8 cellular contexts compared by ENCODE assay signal in the genomic region with DNA sequence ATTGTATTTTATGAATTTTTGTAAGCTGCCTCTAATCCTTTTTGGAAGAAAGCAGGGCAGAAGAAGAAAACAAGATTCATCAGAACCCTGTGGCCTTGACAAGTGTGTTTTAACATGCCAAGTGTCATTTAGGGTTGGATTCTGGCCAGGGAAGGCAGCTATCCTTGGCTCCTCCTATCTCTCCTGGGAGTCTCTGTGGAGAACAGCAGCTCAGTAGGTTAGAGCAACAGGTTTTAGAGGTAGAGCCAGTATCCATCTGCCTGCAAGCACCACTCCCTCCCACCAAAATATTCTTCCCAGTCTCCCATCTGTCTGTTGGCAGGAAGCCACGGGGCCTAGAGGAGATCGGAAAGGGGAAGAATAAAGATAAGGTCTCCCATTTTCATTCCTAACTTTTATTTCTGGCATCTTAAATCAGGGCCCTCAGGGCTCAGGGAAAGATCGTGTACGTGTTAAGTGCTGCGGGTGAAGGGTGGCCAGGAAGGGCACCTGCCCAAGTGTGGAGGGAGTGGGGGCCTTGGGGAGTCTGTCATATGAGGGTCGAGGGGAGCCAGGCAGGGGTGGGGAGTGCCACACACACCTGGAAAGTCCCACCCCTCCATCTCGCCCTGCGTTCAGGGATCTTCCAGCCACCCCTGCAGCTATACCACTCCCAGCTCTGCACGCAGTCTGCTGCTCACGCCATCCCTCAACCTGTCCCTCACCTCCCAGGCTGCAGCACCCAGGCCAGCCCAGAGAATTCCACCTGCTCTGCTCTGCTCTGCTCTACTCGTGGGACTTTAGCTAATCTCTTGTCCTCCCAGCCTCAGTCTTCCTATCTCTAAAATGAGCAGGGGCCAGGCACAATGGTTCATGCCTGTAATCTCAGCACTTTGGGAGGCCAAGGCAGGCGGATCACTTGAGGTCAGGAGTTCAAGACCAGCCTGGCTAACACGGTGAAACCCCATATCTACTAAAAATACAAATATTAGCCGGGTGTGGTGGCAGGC. TPM values are rescaled to one million over a fixed set of nuclear protein-coding genes. Genes with fewer than 3 reads are reported as not detected.
DNase-seq lines count a peak whose midpoint lies in the region; ATAC-seq and TF ChIP-seq lines count a peak whose summit lies in the region.

No MANE protein-coding gene starts in this region.

- no peak for TF ChIP-seq POLR2A in sigmoid colon (IDR thresholded peaks at IDR 0.05)

- ATAC-seq in HG03280 (IDR thresholded peaks at IDR 0.05; ENCODE audit: unreplicated experiment) (no peak), GM19351 (IDR thresholded peaks at IDR 0.05; ENCODE audit: unreplicated experiment) (no peak)

- H3K27me3 ChIP-seq in H7 (ENCODE audit: control insufficient read depth, insufficient read depth, low read length) (no peaks in the 10 kb centered on the region), sigmoid colon (no peaks in the 10 kb centered on the region)

- H3K36me3 ChIP-seq in H7 (replicated peaks; ENCODE audit: control insufficient read depth, insufficient read depth, low read length) (no peaks in the 10 kb centered on the region), sigmoid colon (peaks cover 0 to 9% (median 0%) of the 10 kb centered on the region in 4 donors)

- TF ChIP-seq CTCF in fibroblast of villous mesenchyme (IDR thresholded peaks at IDR 0.05; ENCODE audit: insufficient read depth, low read depth, low read length): no peak
- TF ChIP-seq CTCF in sigmoid colon (IDR thresholded peaks at IDR 0.05): no peak

- H3K27ac ChIP-seq in sigmoid colon: peak overlapping the region; percentile 77 to 83 (median 80)

- DNase-seq in H7 (peak; percentile 52), NCI-H82 treated with DMSO at 0.1 percent for 48 hours (lab: John Stamatoyannopoulos, UW; ENCODE audit: unreplicated experiment) (peak; percentile 97), fibroblast of villous mesenchyme (ENCODE audit: low read depth) (peak; percentile 34), sigmoid colon (peak; percentile 80), OCI-M2 (lab: John Stamatoyannopoulos, UW; ENCODE audit: unreplicated experiment) (no peak), SIG-M5 (lab: John Stamatoyannopoulos, UW) (no peak)

- 23 to 58% methylated on average over 14 of the region's 14 CpGs for WGBS in sigmoid colon, 2 donors

- H3K4me1 ChIP-seq in sigmoid colon: peaks cover 0 to 51% (median 42%) of the 10 kb centered on the region in 4 donors

- H3K9me3 ChIP-seq in sigmoid colon: no peaks in the 10 kb centered on the region

- TF ChIP-seq EP300 in sigmoid colon (IDR thresholded peaks at IDR 0.05): peak in 1 of 4 donors; percentile 5

- no peak overlapping the region for H3K4me3 ChIP-seq in H7 (ENCODE audit: insufficient read depth, low read depth, low read length)
- no peak overlapping the region for H3K4me3 ChIP-seq in fibroblast of villous mesenchyme (ENCODE audit: low read depth, low read length)
- H3K4me3 ChIP-seq in sigmoid colon: no peak overlapping the region

- intact Hi-C loops in sigmoid colon (cut with DNase I): loop anchor here (5.0 kb wide), 1 partner anchor 34 kb away; the partner anchor contains the start of gene CDC42EP4

RNA-seq across cellular contexts. Expression of gene CPSF4L, which starts 17.1 kb away (rescaled TPM):
- not detected in 2 replicates for total RNA-seq in H7 (2014; rRNA removed; shearing (Covaris generic))
- total RNA-seq in fibroblast of villous mesenchyme (not detected in 2 replicates), sigmoid colon (not detected)
- polyA plus RNA-seq in sigmoid colon: not detected

RNA-seq across cellular contexts. Expression of gene CDC42EP4, which starts 33.0 kb away (rescaled TPM):
- 30.7 and 32.7 TPM in 2 replicates for total RNA-seq in H7 (2014; rRNA removed; shearing (Covaris generic))
- 36.4 and 54.8 TPM in 2 replicates for total RNA-seq in fibroblast of villous mesenchyme
- 10 to 100 TPM; 68.1 to 87.6 (median 76.0) TPM for total RNA-seq in sigmoid colon
- polyA plus RNA-seq in sigmoid colon: 10 to 100 TPM; 44.0 to 57.3 (median 46.2) TPM

Comparison
In these comparisons a context has a peak if more than half of its experiments do, and no peak if none do; other contexts are left out.
1. DNase-seq: peak in H7 (single experiment), NCI-H82 treated with DMSO at 0.1 percent for 48 hours (single experiment), fibroblast of villous mesenchyme (single experiment) and sigmoid colon (single experiment); none in OCI-M2 (single experiment) and SIG-M5 (single experiment).